ENCODE assay signal across 29 cellular contexts in the genomic region with DNA sequence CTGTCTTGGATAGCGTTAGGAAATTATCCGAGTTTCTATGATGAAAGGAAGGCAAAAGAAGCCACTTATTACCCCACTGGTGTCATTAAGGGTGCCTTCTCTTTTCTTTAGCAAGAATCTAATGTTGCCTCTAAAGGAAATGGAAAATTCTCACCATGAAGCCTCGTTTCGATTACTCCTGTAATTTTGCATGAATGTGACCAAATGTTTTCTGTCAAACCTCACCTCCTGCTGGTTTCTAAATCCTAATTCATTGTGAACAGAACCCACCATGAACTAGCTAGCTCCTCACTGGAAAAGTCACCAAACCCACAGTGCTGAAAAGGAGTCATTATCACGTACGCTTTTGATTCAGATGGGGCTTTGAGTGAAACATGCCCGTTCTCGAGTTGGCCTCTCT.
"Had no signal": no experiment of that assay in that cellular context is flagged by ENCODE, and none has a peak within 500 bp of the region (broad histone marks: within the 10 kb centered on the region; RNA-seq: fewer than 3 reads in every experiment).

No MANE protein-coding gene starts in this region.

- DNase-seq: activated CD4-positive, alpha-beta T cell treated with anti-CD3 and anti-CD28 coated beads for 1 hour; activated CD4-positive, alpha-beta T cell treated with anti-CD3 and anti-CD28 coated beads, Interleukin-2, amount 50 U/mL, for 1 hour; activated CD8-positive, alpha-beta T cell treated with anti-CD3 and anti-CD28 coated beads, Interleukin-2, amount 10 ng/mL, durations not matched to agents 7 days and 5 days; activated gamma-delta T cell; activated naive CD4-positive, alpha-beta T cell treated with anti-CD3 and anti-CD28 coated beads, Interleukin-2, amount 50 U/mL, for 16 hours; activated naive CD8-positive, alpha-beta T cell treated with anti-CD3 and anti-CD28 coated beads, Interleukin-2, amount 50 U/mL, for 24 hours; anterior cingulate cortex; brain microvascular endothelial cell; central memory CD4-positive, alpha-beta T cell; effector memory CD4-positive, alpha-beta T cell; glutamatergic neuron; natural killer cell; right lobe of liver; stimulated activated CD4-positive, alpha-beta T cell treated with anti-CD3 and anti-CD28 coated beads, Interleukin-2, amount 100 ng/mL, for 48 hours; stimulated activated CD8-positive, alpha-beta memory T cell treated with anti-CD3 and anti-CD28 coated beads, Interleukin-4, amount 100 ng/mL, for 48 hours; stimulated activated naive B cell treated with anti-CD40 and anti-IgM and Interleukin-4, amounts not matched to agents 10 μg/mL and 1 μg/mL and 100 μg/mL, for 72 hours; T-cell; transverse colon; WERI-Rb-1 had no signal

- H3K4me3 ChIP-seq: lung, right lobe of liver, transverse colon had no signal

- FAIRE-seq: endothelial cell of umbilical vein, frontal cortex, islet of Langerhans, TTC549 had no signal

- H3K9me3 Mint-ChIP-seq: activated naive CD8-positive, alpha-beta T cell treated with anti-CD3 and anti-CD28 coated beads, Interleukin-2, amount 50 U/mL, for 24 hours; activated T-helper 1 cell treated with anti-CD3 and anti-CD28 coated beads, Interleukin-12 subunit alpha, Interleukin-12 subunit beta, Interleukin-2, Interleukin-4 antibody, amounts not matched to agents 30 ng/mL and 10 ng/mL and 1 ng/mL, durations not matched to agents 14 hours and 24 hours and 36 hours; natural killer cell; stimulated activated naive B cell treated with anti-CD40 and anti-IgM and Interleukin-4, amounts not matched to agents 10 μg/mL and 1 μg/mL and 100 μg/mL, for 72 hours; T-cell; T-helper 2 cell treated with Interferon-gamma antibody and Interleukin-4, amounts not matched to agents 5 μg/mL and 100 μg/mL, for 36 hours had no signal

- H3K4me3 Mint-ChIP-seq: activated CD8-positive, alpha-beta T cell treated with anti-CD3 and anti-CD28 coated beads, Interleukin-2, amount 10 ng/mL, durations not matched to agents 7 days and 5 days; activated naive CD8-positive, alpha-beta T cell treated with anti-CD3 and anti-CD28 coated beads, Interleukin-2, amount 50 U/mL, for 24 hours; activated T-helper 1 cell treated with anti-CD3 and anti-CD28 coated beads, Interleukin-12 subunit alpha, Interleukin-12 subunit beta, Interleukin-2, Interleukin-4 antibody, amounts not matched to agents 30 ng/mL and 10 ng/mL and 1 ng/mL, durations not matched to agents 14 hours and 24 hours and 36 hours; natural killer cell; stimulated activated naive B cell treated with anti-CD40 and anti-IgM and Interleukin-4, amounts not matched to agents 10 μg/mL and 1 μg/mL and 100 μg/mL, for 72 hours; T-cell; T-helper 2 cell treated with Interferon-gamma antibody and Interleukin-4, amounts not matched to agents 5 μg/mL and 100 μg/mL, for 36 hours had no signal

- H3K4me1 ChIP-seq: right lobe of liver had no signal

- H3K9me3 ChIP-seq: neutrophil, right lobe of liver, transverse colon had no signal

- H3K36me3 Mint-ChIP-seq: natural killer cell; stimulated activated naive B cell treated with anti-CD40 and anti-IgM and Interleukin-4, amounts not matched to agents 10 μg/mL and 1 μg/mL and 100 μg/mL, for 72 hours; T-cell had no signal

- H3K36me3 ChIP-seq: brain microvascular endothelial cell, neutrophil, right lobe of liver, transverse colon, WERI-Rb-1 had no signal

- H3K4me1 Mint-ChIP-seq: natural killer cell; stimulated activated naive B cell treated with anti-CD40 and anti-IgM and Interleukin-4, amounts not matched to agents 10 μg/mL and 1 μg/mL and 100 μg/mL, for 72 hours; T-cell had no signal

- ATAC-seq: activated CD8-positive, alpha-beta T cell treated with anti-CD3 and anti-CD28 coated beads, Interleukin-2, amount 10 ng/mL, durations not matched to agents 7 days and 5 days; activated naive CD8-positive, alpha-beta T cell treated with anti-CD3 and anti-CD28 coated beads, Interleukin-2, amount 50 U/mL, for 24 hours; esophagus mucosa; natural killer cell; right lobe of liver; stimulated activated naive B cell treated with anti-CD40 and anti-IgM and Interleukin-4, amounts not matched to agents 10 μg/mL and 1 μg/mL and 100 μg/mL, for 72 hours; T-cell had no signal

- H3K27ac ChIP-seq: brain microvascular endothelial cell, neutrophil, parathyroid adenoma, right lobe of liver, transverse colon, WERI-Rb-1 had no signal

- H3K27me3 ChIP-seq: brain microvascular endothelial cell, neutrophil, right lobe of liver, transverse colon had no signal

- H3K27ac Mint-ChIP-seq: activated CD8-positive, alpha-beta T cell treated with anti-CD3 and anti-CD28 coated beads, Interleukin-2, amount 10 ng/mL, durations not matched to agents 7 days and 5 days; activated naive CD8-positive, alpha-beta T cell treated with anti-CD3 and anti-CD28 coated beads, Interleukin-2, amount 50 U/mL, for 24 hours; activated T-helper 1 cell treated with anti-CD3 and anti-CD28 coated beads, Interleukin-12 subunit alpha, Interleukin-12 subunit beta, Interleukin-2, Interleukin-4 antibody, amounts not matched to agents 30 ng/mL and 10 ng/mL and 1 ng/mL, durations not matched to agents 14 hours and 24 hours and 36 hours; natural killer cell; stimulated activated naive B cell treated with anti-CD40 and anti-IgM and Interleukin-4, amounts not matched to agents 10 μg/mL and 1 μg/mL and 100 μg/mL, for 72 hours; T-cell; T-helper 2 cell treated with Interferon-gamma antibody and Interleukin-4, amounts not matched to agents 5 μg/mL and 100 μg/mL, for 36 hours had no signal
